ENCODE assay signal across 12 cellular contexts in genomic region chrX:1539146-1539545, GRCh38. TPM values are rescaled to one million over a fixed set of nuclear protein-coding genes. Genes with fewer than 3 reads are reported as not detected.
DNase-seq lines count a peak whose midpoint lies in the region; ATAC-seq and TF ChIP-seq lines count a peak whose summit lies in the region.
"Not testable (repeated sequence)": the region's sequence is repeated elsewhere in the genome, so short reads cannot be mapped to it uniquely, and the experiment has no call there.
"Had no signal": no experiment of that assay in that cellular context is flagged by ENCODE, and none has a peak within 500 bp of the region (broad histone marks: within the 10 kb centered on the region; RNA-seq: fewer than 3 reads in every experiment).

No MANE protein-coding gene starts in this region.

- H4K20me1 ChIP-seq in DND-41 (ENCODE audit: insufficient read depth, low read length) = not testable (repeated sequence)

- H2AFZ ChIP-seq in DND-41 (ENCODE audit: low read depth, low read length) = not testable (repeated sequence)

- H3K27ac ChIP-seq in DND-41 (ENCODE audit: low read length) = 0 out of 2 replicates have a peak overlapping the region, but pooled peaks have one; percentile 14
- not testable (repeated sequence) for H3K27ac ChIP-seq in naive thymus-derived CD4-positive, alpha-beta T cell (ENCODE audit: low read depth, low read length); upper lobe of right lung

- H3K4me3 ChIP-seq in DND-41 (ENCODE audit: low read depth in 1 of 2, low read length in 2 of 2); naive thymus-derived CD4-positive, alpha-beta T cell (ENCODE audit: low read length); upper lobe of right lung: not testable (repeated sequence)

- intact Hi-C loops in CD14-positive monocyte (cut with micrococcal nuclease) = loop anchor here (5.0 kb wide), 2 partner anchors 72 to 87 kb away; partner anchors contain the start of gene ASMTL (in 1 of the 2)
- intact Hi-C loops in activated CD8-positive, alpha-beta T cell treated with anti-CD3 and anti-CD28 coated beads for 36 hours (cut with micrococcal nuclease); upper lobe of right lung (cut with DNase I): not testable (repeated sequence)
- intact Hi-C loops in naive thymus-derived CD4-positive, alpha-beta T cell (cut with micrococcal nuclease) = loop anchor here (5.0 kb wide), 3 partner anchors 57 to 1153 kb away; partner anchors contain the start of gene CD99 (in 1 of the 2)

- H3K9me3 ChIP-seq in DND-41 (ENCODE audit: insufficient read depth, low read length, severe bottlenecking); naive thymus-derived CD4-positive, alpha-beta T cell (ENCODE audit: control insufficient read depth in 2 of 3, low read length in 3 of 3); upper lobe of right lung: not testable (repeated sequence)

- H3K79me2 ChIP-seq in DND-41 (ENCODE audit: insufficient read depth, low read length) = peaks cover 27% of the 10 kb centered on the region

- peak overlapping the region in 4 of 7 donors; percentile 35 to 100 (median 71) for H3K27ac Mint-ChIP-seq in CD14-positive monocyte
- H3K27ac Mint-ChIP-seq in T-helper 2 cell treated with Interferon-gamma antibody and Interleukin-4, amounts not matched to agents 5 μg/mL and 100 μg/mL, for 36 hours = peak overlapping the region; percentile 73
- H3K27ac Mint-ChIP-seq in activated CD8-positive, alpha-beta T cell treated with anti-CD3 and anti-CD28 coated beads for 36 hours = peak overlapping the region; percentile 65
- H3K27ac Mint-ChIP-seq in activated T-helper 17 cell treated with anti-CD3 and anti-CD28 coated beads, Interleukin-2, amount 50 U/mL, for 72 hours = not testable (repeated sequence)
- peak overlapping the region; percentile 35 for H3K27ac Mint-ChIP-seq in activated naive CD8-positive, alpha-beta T cell treated with anti-CD3 and anti-CD28 coated beads, Interleukin-2, amount 50 U/mL, for 24 hours
- H3K27ac Mint-ChIP-seq in naive thymus-derived CD4-positive, alpha-beta T cell = peak overlapping the region; percentile 38 to 99 (median 90)

- H3K4me2 ChIP-seq in DND-41 (ENCODE audit: insufficient read depth, low read length) = not testable (repeated sequence)

- CTCF ChIA-PET in activated CD8-positive, alpha-beta T cell treated with anti-CD3 and anti-CD28 coated beads for 36 hours (lab: Charles Lee); naive thymus-derived CD4-positive, alpha-beta T cell (lab: Charles Lee): not testable (repeated sequence)

- not testable (repeated sequence) for H3K9ac ChIP-seq in DND-41 (ENCODE audit: low read depth, low read length)

- peaks cover 28% of the 10 kb centered on the region for H3K4me1 ChIP-seq in DND-41 (ENCODE audit: insufficient read depth, low read length)
- not testable (repeated sequence) for H3K4me1 ChIP-seq in naive thymus-derived CD4-positive, alpha-beta T cell (ENCODE audit: control insufficient read depth in 2 of 2, insufficient read depth in 2 of 2, low read length in 2 of 2); upper lobe of right lung

- peaks cover 12% of the 10 kb centered on the region for H3K36me3 ChIP-seq in DND-41 (ENCODE audit: insufficient read depth, low read length)
- H3K36me3 ChIP-seq in naive thymus-derived CD4-positive, alpha-beta T cell (ENCODE audit: control insufficient read depth in 2 of 3, insufficient read depth in 3 of 3, low read length in 3 of 3) = peaks cover 0 to 11% (median 0%) of the 10 kb centered on the region in 3 experiments
- not testable (repeated sequence) for H3K36me3 ChIP-seq in upper lobe of right lung

- not testable (repeated sequence) for TF ChIP-seq CTCF in CD14-positive monocyte (IDR thresholded peaks at IDR 0.05); DND-41 (IDR thresholded peaks at IDR 0.05; ENCODE audit: borderline replicate concordance, extremely low read depth, low read length, poor library complexity, severe bottlenecking); activated CD8-positive, alpha-beta T cell treated with anti-CD3 and anti-CD28 coated beads for 36 hours (IDR thresholded peaks at IDR 0.05); upper lobe of right lung (IDR thresholded peaks at IDR 0.05)

- not testable (repeated sequence) for H3K36me3 Mint-ChIP-seq in CD14-positive monocyte; activated naive CD8-positive, alpha-beta T cell treated with anti-CD3 and anti-CD28 coated beads, Interleukin-2, amount 50 U/mL, for 24 hours (ENCODE audit: low read depth)
- peaks cover 20% of the 10 kb centered on the region for H3K36me3 Mint-ChIP-seq in T-helper 2 cell treated with Interferon-gamma antibody and Interleukin-4, amounts not matched to agents 5 μg/mL and 100 μg/mL, for 36 hours (ENCODE audit: low read depth)
- H3K36me3 Mint-ChIP-seq in activated CD8-positive, alpha-beta T cell treated with anti-CD3 and anti-CD28 coated beads for 36 hours (ENCODE audit: low read depth) = peaks cover 11% of the 10 kb centered on the region
- H3K36me3 Mint-ChIP-seq in activated T-helper 17 cell treated with anti-CD3 and anti-CD28 coated beads, Interleukin-2, amount 50 U/mL, for 72 hours (ENCODE audit: low read depth) = peaks cover 37% of the 10 kb centered on the region
- peaks cover 0 to 11% (median 4%) of the 10 kb centered on the region in 5 donors for H3K36me3 Mint-ChIP-seq in naive thymus-derived CD4-positive, alpha-beta T cell

- POLR2A ChIA-PET in activated CD8-positive, alpha-beta T cell treated with anti-CD3 and anti-CD28 coated beads for 36 hours (lab: Charles Lee); naive thymus-derived CD4-positive, alpha-beta T cell (lab: Charles Lee): not testable (repeated sequence)

- H3K27me3 Mint-ChIP-seq in CD14-positive monocyte (ENCODE audit: low read depth in 3 of 3); T-helper 2 cell treated with Interferon-gamma antibody and Interleukin-4, amounts not matched to agents 5 μg/mL and 100 μg/mL, for 36 hours (ENCODE audit: low read depth); activated CD8-positive, alpha-beta T cell treated with anti-CD3 and anti-CD28 coated beads for 36 hours; activated T-helper 17 cell treated with anti-CD3 and anti-CD28 coated beads, Interleukin-2, amount 50 U/mL, for 72 hours; activated naive CD8-positive, alpha-beta T cell treated with anti-CD3 and anti-CD28 coated beads, Interleukin-2, amount 50 U/mL, for 24 hours; naive thymus-derived CD4-positive, alpha-beta T cell: not testable (repeated sequence)

- H3K4me1 Mint-ChIP-seq in CD14-positive monocyte = peaks cover 15% of the 10 kb centered on the region
- H3K4me1 Mint-ChIP-seq in T-helper 2 cell treated with Interferon-gamma antibody and Interleukin-4, amounts not matched to agents 5 μg/mL and 100 μg/mL, for 36 hours (ENCODE audit: low read depth) = peaks cover 11% of the 10 kb centered on the region
- not testable (repeated sequence) for H3K4me1 Mint-ChIP-seq in activated CD8-positive, alpha-beta T cell treated with anti-CD3 and anti-CD28 coated beads for 36 hours (ENCODE audit: low read depth); activated T-helper 17 cell treated with anti-CD3 and anti-CD28 coated beads, Interleukin-2, amount 50 U/mL, for 72 hours
- H3K4me1 Mint-ChIP-seq in activated naive CD8-positive, alpha-beta T cell treated with anti-CD3 and anti-CD28 coated beads, Interleukin-2, amount 50 U/mL, for 24 hours = peaks cover 37% of the 10 kb centered on the region
- peaks cover 5 to 23% (median 16%) of the 10 kb centered on the region in 7 donors for H3K4me1 Mint-ChIP-seq in naive thymus-derived CD4-positive, alpha-beta T cell

- ATAC-seq in DND-41 (ENCODE audit: insufficient read depth, low read depth); activated CD8-positive, alpha-beta T cell treated with anti-CD3 and anti-CD28 coated beads for 36 hours; activated T-helper 17 cell treated with anti-CD3 and anti-CD28 coated beads, Interleukin-2, amount 50 U/mL, for 72 hours (replicated peaks); activated naive CD8-positive, alpha-beta T cell treated with anti-CD3 and anti-CD28 coated beads, Interleukin-2, amount 50 U/mL, for 24 hours; naive thymus-derived CD4-positive, alpha-beta T cell; upper lobe of right lung: not testable (repeated sequence)

- not testable (repeated sequence) for H3K4me3 Mint-ChIP-seq in CD14-positive monocyte; activated CD8-positive, alpha-beta T cell treated with anti-CD3 and anti-CD28 coated beads for 36 hours; activated naive CD8-positive, alpha-beta T cell treated with anti-CD3 and anti-CD28 coated beads, Interleukin-2, amount 50 U/mL, for 24 hours
- H3K4me3 Mint-ChIP-seq in T-helper 2 cell treated with Interferon-gamma antibody and Interleukin-4, amounts not matched to agents 5 μg/mL and 100 μg/mL, for 36 hours = peak overlapping the region; percentile 52
- H3K4me3 Mint-ChIP-seq in activated T-helper 17 cell treated with anti-CD3 and anti-CD28 coated beads, Interleukin-2, amount 50 U/mL, for 72 hours = peak overlapping the region; percentile 90
- peak overlapping the region in 5 of 10 donors; percentile 16 to 50 (median 33) for H3K4me3 Mint-ChIP-seq in naive thymus-derived CD4-positive, alpha-beta T cell

- H3K27me3 ChIP-seq in DND-41 (ENCODE audit: insufficient read depth, low read length, poor library complexity); naive thymus-derived CD4-positive, alpha-beta T cell (ENCODE audit: control insufficient read depth in 2 of 2, insufficient read depth in 2 of 2, low read length in 2 of 2); upper lobe of right lung: not testable (repeated sequence)

- not testable (repeated sequence) for DNase-seq in CD14-positive monocyte (ENCODE audit: low spot score); DND-41; T-helper 2 cell treated with Interferon-gamma antibody and Interleukin-4, amounts not matched to agents 5 μg/mL and 100 μg/mL, for 36 hours (ENCODE audit: low spot score); activated CD8-positive, alpha-beta T cell treated with anti-CD3 and anti-CD28 coated beads for 36 hours; activated naive CD8-positive, alpha-beta T cell treated with anti-CD3 and anti-CD28 coated beads, Interleukin-2, amount 50 U/mL, for 24 hours; naive thymus-derived CD4-positive, alpha-beta T cell
- DNase-seq in upper lobe of right lung = peak; percentile 7

- H3K9me3 Mint-ChIP-seq in CD14-positive monocyte; T-helper 2 cell treated with Interferon-gamma antibody and Interleukin-4, amounts not matched to agents 5 μg/mL and 100 μg/mL, for 36 hours; activated CD8-positive, alpha-beta T cell treated with anti-CD3 and anti-CD28 coated beads for 36 hours; activated T-helper 17 cell treated with anti-CD3 and anti-CD28 coated beads, Interleukin-2, amount 50 U/mL, for 72 hours; activated naive CD8-positive, alpha-beta T cell treated with anti-CD3 and anti-CD28 coated beads, Interleukin-2, amount 50 U/mL, for 24 hours; naive thymus-derived CD4-positive, alpha-beta T cell: not testable (repeated sequence)

RNA-seq across cellular contexts. Expression of gene P2RY8, which starts 2.2 kb away (rescaled TPM):
- polyA plus RNA-seq in CD14-positive monocyte = 10 to 100 TPM; 33.3 to 40.0 TPM
- total RNA-seq in activated CD8-positive, alpha-beta T cell treated with anti-CD3 and anti-CD28 coated beads for 36 hours = 10 to 100 TPM; 27.5 to 28.3 TPM
- total RNA-seq in activated T-helper 17 cell treated with anti-CD3 and anti-CD28 coated beads, Interleukin-2, amount 50 U/mL, for 72 hours = 100 to 1,000 TPM in 1 of 2 donors, 10 to 100 TPM in 1; 89.0 to 105 TPM
- total RNA-seq in naive thymus-derived CD4-positive, alpha-beta T cell = 100 to 1,000 TPM; 109 to 158 (median 122) TPM
- 100 to 1,000 TPM; 221 to 277 TPM for polyA plus RNA-seq in naive thymus-derived CD4-positive, alpha-beta T cell
- total RNA-seq in upper lobe of right lung = 3.1 TPM
- total RNA-seq: Caco-2, GM23248, SJSA1 had no signal
- polyA plus RNA-seq: AG04450, GM23248 had no signal

RNA-seq across cellular contexts. Expression of gene AKAP17A, which starts 52.3 kb away (rescaled TPM):
- 10 to 100 TPM in 1 of 2 donors, 1 to 10 TPM in 1; 8.9 to 13.6 TPM for polyA plus RNA-seq in CD14-positive monocyte
- total RNA-seq in activated CD8-positive, alpha-beta T cell treated with anti-CD3 and anti-CD28 coated beads for 36 hours = 10 to 100 TPM; 82.8 to 85.5 TPM
- 10 to 100 TPM; 54.3 to 79.4 TPM for total RNA-seq in activated T-helper 17 cell treated with anti-CD3 and anti-CD28 coated beads, Interleukin-2, amount 50 U/mL, for 72 hours
- 100 to 1,000 TPM in 4 of 5 experiments, 10 to 100 TPM in 1; 75.7 to 165 (median 125) TPM for total RNA-seq in naive thymus-derived CD4-positive, alpha-beta T cell
- polyA plus RNA-seq in naive thymus-derived CD4-positive, alpha-beta T cell = 10 to 100 TPM; 19.2 to 66.9 TPM
- total RNA-seq in upper lobe of right lung = 46.3 TPM
